Comparison of ENCODE assay signal across 16 cellular contexts in genomic region chr1:17861685-17862084, GRCh38.
DNase-seq lines count a peak whose midpoint lies in the region; ATAC-seq and TF ChIP-seq lines count a peak whose summit lies in the region.
"Had no signal": no experiment of that assay in that cellular context is flagged by ENCODE, and none has a peak within 500 bp of the region (broad histone marks: within the 10 kb centered on the region; RNA-seq: fewer than 3 reads in every experiment).

No MANE protein-coding gene starts in this region.

- H3K9ac ChIP-seq in BLaER1, result no peak overlapping the region

- TF ChIP-seq CTCF in fibroblast of mammary gland (conservative IDR thresholded peaks at IDR 0.05; ENCODE audit: control insufficient read depth, insufficient read depth, low read depth, low read length), result no peak
- TF ChIP-seq CTCF in CD8-positive, alpha-beta T cell (IDR thresholded peaks at IDR 0.05), result no peak

- peaks cover 14% of the 10 kb centered on the region for H3K27me3 Mint-ChIP-seq in CD8-positive, alpha-beta T cell (ENCODE audit: low read depth)

- H3K27ac Mint-ChIP-seq in CD8-positive, alpha-beta T cell, result no peak overlapping the region
- H3K27ac Mint-ChIP-seq: activated CD8-positive, alpha-beta T cell treated with anti-CD3 and anti-CD28 coated beads, Interleukin-2, amount 10 ng/mL, durations not matched to agents 7 days and 5 days; dendritic cell treated with granulocyte-macrophage colony-stimulating factor and Interleukin-4, amounts not matched to agents 40 ng/mL and 50 ng/mL, for 4 days; naive thymus-derived CD4-positive, alpha-beta T cell had no signal

- H3K9me3 ChIP-seq in BLaER1, result no peaks in the 10 kb centered on the region
- no peaks in the 10 kb centered on the region for H3K9me3 ChIP-seq in CD8-positive, alpha-beta T cell (ENCODE audit: low read length)
- H3K9me3 ChIP-seq: left lung, SJCRH30 had no signal

- H3K4me2 ChIP-seq in BLaER1, result peak overlapping the region; percentile 67

- intact Hi-C loops in CD8-positive, alpha-beta T cell (cut with DNase I, micrococcal nuclease), result no loop called here

- H3K27ac ChIP-seq in BLaER1, result no peak overlapping the region
- H3K27ac ChIP-seq in CD8-positive, alpha-beta T cell (ENCODE audit: low read depth, low read length), result no peak overlapping the region
- H3K27ac ChIP-seq: left lung, SJCRH30 had no signal

- no peaks in the 10 kb centered on the region for H4K20me1 ChIP-seq in BLaER1

- H3K27me3 ChIP-seq in BLaER1, result no peaks in the 10 kb centered on the region
- no peaks in the 10 kb centered on the region for H3K27me3 ChIP-seq in CD8-positive, alpha-beta T cell (ENCODE audit: insufficient read depth, low read length)
- H3K27me3 ChIP-seq: MG63 had no signal

- no peaks in the 10 kb centered on the region for H3K4me1 Mint-ChIP-seq in CD8-positive, alpha-beta T cell (ENCODE audit: low read depth)
- H3K4me1 Mint-ChIP-seq: naive thymus-derived CD4-positive, alpha-beta T cell had no signal

- H3K9me3 Mint-ChIP-seq in CD8-positive, alpha-beta T cell, result no peaks in the 10 kb centered on the region
- H3K9me3 Mint-ChIP-seq: dendritic cell treated with granulocyte-macrophage colony-stimulating factor and Interleukin-4, amounts not matched to agents 40 ng/mL and 50 ng/mL, for 4 days had no signal

- peak; percentile 76 to 88 for DNase-seq in NCI-H524 (lab: John Stamatoyannopoulos, UW)
- peak; percentile 60 for DNase-seq in fibroblast of mammary gland (ENCODE audit: low read depth)
- no peak for DNase-seq in anterior cingulate cortex (lab: John Stamatoyannopoulos, UW)
- DNase-seq in CD8-positive, alpha-beta T cell, result no peak
- DNase-seq: activated CD8-positive, alpha-beta T cell treated with anti-CD3 and anti-CD28 coated beads, Interleukin-2, amount 10 ng/mL, durations not matched to agents 7 days and 5 days; left lung; MG63; naive thymus-derived CD4-positive, alpha-beta T cell; stimulated activated CD4-positive, alpha-beta T cell treated with anti-CD3 and anti-CD28 coated beads, Interleukin-2, amount 100 ng/mL, for 24 hours had no signal

- ATAC-seq in HG02588 (IDR thresholded peaks at IDR 0.05; ENCODE audit: unreplicated experiment) (no peak), GM18861 (IDR thresholded peaks at IDR 0.05; ENCODE audit: unreplicated experiment) (no peak)
- no peak for ATAC-seq in CD8-positive, alpha-beta T cell
- ATAC-seq: activated CD8-positive, alpha-beta T cell treated with anti-CD3 and anti-CD28 coated beads, Interleukin-2, amount 10 ng/mL, durations not matched to agents 7 days and 5 days; esophagus mucosa; left lung; naive thymus-derived CD4-positive, alpha-beta T cell had no signal

- H3K36me3 Mint-ChIP-seq in CD8-positive, alpha-beta T cell, result no peaks in the 10 kb centered on the region
- H3K36me3 Mint-ChIP-seq: naive thymus-derived CD4-positive, alpha-beta T cell had no signal

- CTCF ChIA-PET in CD8-positive, alpha-beta T cell (lab: Charles Lee), result no interaction called here

- H3K4me1 ChIP-seq in BLaER1, result peaks cover 28% of the 10 kb centered on the region
- no peaks in the 10 kb centered on the region for H3K4me1 ChIP-seq in CD8-positive, alpha-beta T cell (ENCODE audit: insufficient read depth, low read length)
- H3K4me1 ChIP-seq: left lung, SJCRH30 had no signal

- H3K4me3 ChIP-seq in BLaER1, result no peak overlapping the region
- no peak overlapping the region for H3K4me3 ChIP-seq in fibroblast of mammary gland (ENCODE audit: control insufficient read depth, low read depth, low read length)
- no peak overlapping the region for H3K4me3 ChIP-seq in CD8-positive, alpha-beta T cell (ENCODE audit: low read depth, low read length)
- H3K4me3 ChIP-seq: left lung, MG63, SJCRH30 had no signal

- POLR2A ChIA-PET in CD8-positive, alpha-beta T cell (lab: Charles Lee), result no interaction called here

- TF ChIP-seq RAD21 in Ishikawa (IDR thresholded peaks at IDR 0.05; ENCODE audit: low read depth), result no peak

- H3K36me3 ChIP-seq in BLaER1, result no peaks in the 10 kb centered on the region
- no peaks in the 10 kb centered on the region for H3K36me3 ChIP-seq in CD8-positive, alpha-beta T cell (ENCODE audit: insufficient read depth, low read length)
- H3K36me3 ChIP-seq: left lung, MG63, SJCRH30 had no signal

- no peak for TF ChIP-seq EP300 in Ishikawa (IDR thresholded peaks at IDR 0.05; ENCODE audit: borderline replicate concordance)

- no peak overlapping the region for H3K4me3 Mint-ChIP-seq in CD8-positive, alpha-beta T cell
- H3K4me3 Mint-ChIP-seq: activated CD8-positive, alpha-beta T cell treated with anti-CD3 and anti-CD28 coated beads, Interleukin-2, amount 10 ng/mL, durations not matched to agents 7 days and 5 days; dendritic cell treated with granulocyte-macrophage colony-stimulating factor and Interleukin-4, amounts not matched to agents 40 ng/mL and 50 ng/mL, for 4 days; naive thymus-derived CD4-positive, alpha-beta T cell had no signal

TF ChIP-seq in Ishikawa, 13 proteins besides CTCF, POLR2A, EP300 and RAD21:
- peak; percentile 37; the same call in 1 of the 2 replicates for TF ChIP-seq NFIC (IDR thresholded peaks at IDR 0.05)
- no peak for TF ChIP-seq CREB1 (IDR thresholded peaks at IDR 0.05; ENCODE audit: low read depth)

Comparison
In these comparisons a context has a peak if more than half of its experiments do, and no peak if none do; other contexts are left out.
1. DNase-seq: peak in NCI-H524 (2 of 2) and fibroblast of mammary gland (single experiment); none in anterior cingulate cortex (0 of 58) and CD8-positive, alpha-beta T cell (0 of 7).